1 cellular context compared by ENCODE assay signal in the genomic region with DNA sequence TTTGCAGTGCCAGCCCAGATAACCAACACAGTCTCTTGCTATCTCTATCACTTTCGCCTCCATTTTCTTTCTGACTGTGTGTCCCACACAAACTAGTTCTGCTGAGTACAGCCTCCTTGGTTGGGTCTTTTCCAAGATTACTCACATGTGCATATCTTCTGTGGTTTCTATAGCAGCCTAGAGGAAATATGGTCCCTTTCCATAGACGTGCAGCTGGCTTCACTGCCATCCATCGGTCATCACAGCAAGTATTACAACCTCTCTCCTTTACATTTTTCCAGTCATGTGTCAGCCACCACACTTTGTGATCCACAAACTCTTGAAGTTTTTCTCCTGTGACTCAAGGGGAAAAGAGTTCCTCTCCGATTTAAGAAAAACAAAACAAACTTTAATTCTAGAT.
A peak's percentile ranks its signal among the peaks of the same experiment; 100 is the strongest.
TF ChIP-seq lines count a peak whose summit lies in the region.

No MANE protein-coding gene starts in this region.

TF ChIP-seq in SK-N-SH, 30 proteins besides CTCF, POLR2A, EP300 and RAD21 (continued from another document):
- TF ChIP-seq, protein P1, sequence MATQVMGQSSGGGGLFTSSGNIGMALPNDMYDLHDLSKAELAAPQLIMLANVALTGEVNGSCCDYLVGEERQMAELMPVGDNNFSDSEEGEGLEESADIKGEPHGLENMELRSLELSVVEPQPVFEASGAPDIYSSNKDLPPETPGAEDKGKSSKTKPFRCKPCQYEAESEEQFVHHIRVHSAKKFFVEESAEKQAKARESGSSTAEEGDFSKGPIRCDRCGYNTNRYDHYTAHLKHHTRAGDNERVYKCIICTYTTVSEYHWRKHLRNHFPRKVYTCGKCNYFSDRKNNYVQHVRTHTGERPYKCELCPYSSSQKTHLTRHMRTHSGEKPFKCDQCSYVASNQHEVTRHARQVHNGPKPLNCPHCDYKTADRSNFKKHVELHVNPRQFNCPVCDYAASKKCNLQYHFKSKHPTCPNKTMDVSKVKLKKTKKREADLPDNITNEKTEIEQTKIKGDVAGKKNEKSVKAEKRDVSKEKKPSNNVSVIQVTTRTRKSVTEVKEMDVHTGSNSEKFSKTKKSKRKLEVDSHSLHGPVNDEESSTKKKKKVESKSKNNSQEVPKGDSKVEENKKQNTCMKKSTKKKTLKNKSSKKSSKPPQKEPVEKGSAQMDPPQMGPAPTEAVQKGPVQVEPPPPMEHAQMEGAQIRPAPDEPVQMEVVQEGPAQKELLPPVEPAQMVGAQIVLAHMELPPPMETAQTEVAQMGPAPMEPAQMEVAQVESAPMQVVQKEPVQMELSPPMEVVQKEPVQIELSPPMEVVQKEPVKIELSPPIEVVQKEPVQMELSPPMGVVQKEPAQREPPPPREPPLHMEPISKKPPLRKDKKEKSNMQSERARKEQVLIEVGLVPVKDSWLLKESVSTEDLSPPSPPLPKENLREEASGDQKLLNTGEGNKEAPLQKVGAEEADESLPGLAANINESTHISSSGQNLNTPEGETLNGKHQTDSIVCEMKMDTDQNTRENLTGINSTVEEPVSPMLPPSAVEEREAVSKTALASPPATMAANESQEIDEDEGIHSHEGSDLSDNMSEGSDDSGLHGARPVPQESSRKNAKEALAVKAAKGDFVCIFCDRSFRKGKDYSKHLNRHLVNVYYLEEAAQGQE (IDR thresholded peaks at IDR 0.05; ENCODE audit: low read depth, low read length) = no peak
- TF ChIP-seq TCF12 (IDR thresholded peaks at IDR 0.05) (peak; percentile 79), RFX5 (IDR thresholded peaks at IDR 0.05; ENCODE audit: low read length) (no peak), NRF1 (IDR thresholded peaks at IDR 0.05; ENCODE audit: low read depth, low read length) (no peak)
